9 cellular contexts compared by ENCODE assay signal in the genomic region with DNA sequence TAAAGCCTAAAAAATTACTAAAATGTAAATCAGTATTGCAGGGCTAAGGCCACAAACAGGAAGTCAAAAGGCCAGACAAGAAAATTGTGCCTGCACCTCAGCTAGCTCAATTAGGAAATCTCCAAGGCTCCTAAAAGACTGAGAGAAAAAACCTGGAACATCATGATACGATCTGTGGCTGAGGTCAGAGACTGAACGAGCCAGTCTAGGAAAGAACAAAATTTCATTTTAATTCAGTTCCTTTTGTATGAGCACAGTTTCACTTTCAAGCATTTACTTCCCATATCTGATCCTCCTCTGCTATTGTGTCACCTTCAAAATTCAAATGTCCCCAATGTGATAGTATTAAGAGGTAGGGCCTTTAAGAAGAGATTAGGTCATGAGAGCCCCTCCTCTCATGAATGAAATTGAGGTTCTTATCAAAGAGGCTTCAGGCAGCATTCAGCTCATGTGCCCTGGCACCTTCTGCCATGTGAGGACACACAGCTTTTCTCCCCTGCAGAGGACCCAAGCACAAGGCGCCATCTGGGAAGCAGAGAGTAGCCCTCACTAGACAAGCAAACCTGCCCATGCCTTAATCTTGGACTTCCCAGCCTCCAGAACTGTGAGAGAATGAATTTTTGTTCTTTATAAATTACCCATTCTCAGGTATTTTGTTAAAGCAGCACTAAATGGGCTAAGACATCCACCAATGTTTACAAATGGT. TPM values are rescaled to one million over a fixed set of nuclear protein-coding genes. Genes with fewer than 3 reads are reported as not detected.
A peak's percentile ranks its signal among the peaks of the same experiment; 100 is the strongest.
DNase-seq lines count a peak whose midpoint lies in the region; ATAC-seq and TF ChIP-seq lines count a peak whose summit lies in the region.
"Had no signal": no experiment of that assay in that cellular context is flagged by ENCODE, and none has a peak within 500 bp of the region (broad histone marks: within the 10 kb centered on the region; RNA-seq: fewer than 3 reads in every experiment).

No MANE protein-coding gene starts in this region.

- TF ChIP-seq CTCF in NB4 (IDR thresholded peaks at IDR 0.05; ENCODE audit: low read depth, low read length) (no peak), testis (IDR thresholded peaks at IDR 0.05) (no peak)

- H3K27me3 Mint-ChIP-seq in activated naive CD4-positive, alpha-beta T cell treated with anti-CD3 and anti-CD28 coated beads, Interleukin-2, amount 10 ng/mL, durations not matched to agents 7 days and 5 days, result no peaks in the 10 kb centered on the region
- no peaks in the 10 kb centered on the region for H3K27me3 Mint-ChIP-seq in dendritic cell treated with granulocyte-macrophage colony-stimulating factor and Interleukin-4, amounts not matched to agents 40 ng/mL and 50 ng/mL, for 4 days

- peaks cover 22% of the 10 kb centered on the region for H3K4me1 Mint-ChIP-seq in activated naive CD4-positive, alpha-beta T cell treated with anti-CD3 and anti-CD28 coated beads, Interleukin-2, amount 10 ng/mL, durations not matched to agents 7 days and 5 days
- peaks cover 16% of the 10 kb centered on the region for H3K4me1 Mint-ChIP-seq in dendritic cell treated with granulocyte-macrophage colony-stimulating factor and Interleukin-4, amounts not matched to agents 40 ng/mL and 50 ng/mL, for 4 days (ENCODE audit: low read depth)

- no peak overlapping the region for H3K4me3 Mint-ChIP-seq in activated naive CD4-positive, alpha-beta T cell treated with anti-CD3 and anti-CD28 coated beads, Interleukin-2, amount 10 ng/mL, durations not matched to agents 7 days and 5 days
- H3K4me3 Mint-ChIP-seq in dendritic cell treated with granulocyte-macrophage colony-stimulating factor and Interleukin-4, amounts not matched to agents 40 ng/mL and 50 ng/mL, for 4 days, result peak overlapping the region; percentile 6

- no peaks in the 10 kb centered on the region for H3K36me3 ChIP-seq in testis (ENCODE audit: low read depth, missing control alignments)

- 47 to 53% methylated on average over 3 of the region's 3 CpGs for WGBS in testis, 2 donors

- intact Hi-C loops in dendritic cell treated with granulocyte-macrophage colony-stimulating factor and Interleukin-4, amounts not matched to agents 40 ng/mL and 50 ng/mL, for 4 days (cut with micrococcal nuclease), result no loop called here
- intact Hi-C loops in testis (cut with DNase I; ENCODE audit: low total_unique reads), result no loop called here

- peaks cover 71% of the 10 kb centered on the region for H3K36me3 Mint-ChIP-seq in activated naive CD4-positive, alpha-beta T cell treated with anti-CD3 and anti-CD28 coated beads, Interleukin-2, amount 10 ng/mL, durations not matched to agents 7 days and 5 days
- H3K36me3 Mint-ChIP-seq in dendritic cell treated with granulocyte-macrophage colony-stimulating factor and Interleukin-4, amounts not matched to agents 40 ng/mL and 50 ng/mL, for 4 days (ENCODE audit: low read depth), result peaks cover 45% of the 10 kb centered on the region

- H3K4me3 ChIP-seq in NB4 (ENCODE audit: low read depth, low read length) (no peak overlapping the region), testis (no peak overlapping the region)

- H3K27ac Mint-ChIP-seq in activated naive CD4-positive, alpha-beta T cell treated with anti-CD3 and anti-CD28 coated beads, Interleukin-2, amount 10 ng/mL, durations not matched to agents 7 days and 5 days, result peak overlapping the region; percentile 70
- H3K27ac Mint-ChIP-seq in dendritic cell treated with granulocyte-macrophage colony-stimulating factor and Interleukin-4, amounts not matched to agents 40 ng/mL and 50 ng/mL, for 4 days, result peak overlapping the region; percentile 63

- no peaks in the 10 kb centered on the region for H3K27me3 ChIP-seq in testis

- no peaks in the 10 kb centered on the region for H3K9me3 ChIP-seq in testis
- H3K9me3 ChIP-seq: Caco-2 had no signal

- H3K9me3 Mint-ChIP-seq in activated naive CD4-positive, alpha-beta T cell treated with anti-CD3 and anti-CD28 coated beads, Interleukin-2, amount 10 ng/mL, durations not matched to agents 7 days and 5 days, result no peaks in the 10 kb centered on the region
- H3K9me3 Mint-ChIP-seq in dendritic cell treated with granulocyte-macrophage colony-stimulating factor and Interleukin-4, amounts not matched to agents 40 ng/mL and 50 ng/mL, for 4 days, result no peaks in the 10 kb centered on the region

- TF ChIP-seq POLR2A in NB4 (IDR thresholded peaks at IDR 0.05; ENCODE audit: extremely low read depth, insufficient read length) (no peak), testis (IDR thresholded peaks at IDR 0.05) (no peak)

- peaks cover 4% of the 10 kb centered on the region for H3K4me1 ChIP-seq in testis

- no peak for ATAC-seq in HG03045 (IDR thresholded peaks at IDR 0.05; ENCODE audit: unreplicated experiment)
- no peak for ATAC-seq in HG03442 (IDR thresholded peaks at IDR 0.05; ENCODE audit: unreplicated experiment)

- DNase-seq in activated naive CD4-positive, alpha-beta T cell treated with anti-CD3 and anti-CD28 coated beads, Interleukin-2, amount 10 ng/mL, durations not matched to agents 7 days and 5 days, result no peak
- DNase-seq in activated naive CD4-positive, alpha-beta T cell treated with anti-CD3 and anti-CD28 coated beads, Interleukin-2, amount 50 U/mL, for 16 hours, result no peak
- peak; percentile 50 for DNase-seq in NB4 (ENCODE audit: low read depth)
- DNase-seq in testis, result no peak
- no peak for DNase-seq in NCI-H1417 (lab: John Stamatoyannopoulos, UW)
- DNase-seq: Caco-2 had no signal

- CTCF ChIA-PET in activated naive CD4-positive, alpha-beta T cell treated with anti-CD3 and anti-CD28 coated beads, Interleukin-2, amount 10 ng/mL, durations not matched to agents 7 days and 5 days (lab: Charles Lee), result interaction anchor here (1.3 to 2.2 kb wide), 2 partner anchors 15 to 17 kb away, joined by 3 to 8 read pairs; partner anchors contain the start of gene PRKAB1

- H3K27ac ChIP-seq in testis, result peak overlapping the region; percentile 9 to 54

RNA-seq across cellular contexts. Expression of gene PRKAB1, which starts 14.9 kb away (rescaled TPM):
- total RNA-seq in testis, result 10 to 100 TPM; 42.6 to 48.5 TPM
- 72.5 TPM for polyA plus RNA-seq in testis (ENCODE audit: insufficient read depth, low read depth, low replicate concordance)
